Comparison of ENCODE assay signal across 1 cellular context in the genomic region with DNA sequence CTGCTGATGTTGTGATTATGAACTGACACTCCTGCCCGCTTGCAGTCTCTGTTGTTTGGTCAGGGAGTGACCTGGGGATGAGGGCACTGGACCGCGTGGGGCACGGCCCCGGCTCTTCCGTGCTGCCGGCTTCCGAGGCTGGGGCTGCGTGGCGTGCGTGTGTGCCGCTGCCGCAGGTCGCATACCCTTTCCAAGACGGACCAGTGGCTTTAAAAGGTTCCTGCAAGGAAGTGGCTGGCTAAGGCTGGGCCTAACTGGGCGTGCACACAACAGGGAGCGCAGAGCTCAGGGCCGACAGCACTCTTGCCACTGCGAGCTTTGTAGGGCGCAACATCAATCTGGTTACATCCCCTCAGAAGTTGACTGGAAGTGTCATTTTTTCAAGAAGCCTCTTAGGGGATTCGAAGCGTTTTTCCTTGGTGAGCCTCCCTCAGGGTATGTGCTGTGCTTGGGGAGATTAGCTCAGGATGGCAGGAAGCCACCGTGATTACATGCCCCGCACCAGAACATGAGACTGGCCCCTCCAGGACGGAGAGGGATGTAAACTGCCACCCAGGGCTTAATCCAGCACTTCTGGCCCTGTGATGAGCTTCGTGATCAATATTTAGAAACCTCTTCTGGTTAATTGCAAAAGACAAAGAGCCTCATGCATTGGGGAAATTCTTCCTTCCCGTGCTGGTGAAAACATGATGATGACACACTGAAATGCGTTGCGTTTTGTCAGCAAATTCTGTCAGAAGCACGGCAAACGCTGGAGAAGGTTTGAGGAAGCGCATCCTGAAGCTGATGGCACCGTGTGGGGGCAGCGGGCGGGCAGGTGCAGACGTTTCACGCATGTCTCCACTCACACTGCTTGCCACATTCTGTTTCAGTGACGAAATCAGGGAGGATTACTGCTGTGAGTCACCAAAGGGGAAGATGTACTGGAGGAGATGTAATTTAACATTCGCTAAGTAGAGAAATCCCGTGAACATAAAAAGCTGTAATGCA.
A peak's percentile ranks its signal among the peaks of the same experiment; 100 is the strongest.
TF ChIP-seq lines count a peak whose summit lies in the region.

No MANE protein-coding gene starts in this region.

TF ChIP-seq in SK-N-SH, 30 proteins besides CTCF, POLR2A, EP300 and RAD21 (continued from another document):
- TF ChIP-seq FOSL2 (IDR thresholded peaks at IDR 0.05; ENCODE audit: borderline replicate concordance, low read depth), result 0 out of 2 replicates have a peak, but pooled peaks have one; percentile 4
TF ChIP-seq in SK-N-SH: peak in this region for 1.
